In the genomic region with DNA sequence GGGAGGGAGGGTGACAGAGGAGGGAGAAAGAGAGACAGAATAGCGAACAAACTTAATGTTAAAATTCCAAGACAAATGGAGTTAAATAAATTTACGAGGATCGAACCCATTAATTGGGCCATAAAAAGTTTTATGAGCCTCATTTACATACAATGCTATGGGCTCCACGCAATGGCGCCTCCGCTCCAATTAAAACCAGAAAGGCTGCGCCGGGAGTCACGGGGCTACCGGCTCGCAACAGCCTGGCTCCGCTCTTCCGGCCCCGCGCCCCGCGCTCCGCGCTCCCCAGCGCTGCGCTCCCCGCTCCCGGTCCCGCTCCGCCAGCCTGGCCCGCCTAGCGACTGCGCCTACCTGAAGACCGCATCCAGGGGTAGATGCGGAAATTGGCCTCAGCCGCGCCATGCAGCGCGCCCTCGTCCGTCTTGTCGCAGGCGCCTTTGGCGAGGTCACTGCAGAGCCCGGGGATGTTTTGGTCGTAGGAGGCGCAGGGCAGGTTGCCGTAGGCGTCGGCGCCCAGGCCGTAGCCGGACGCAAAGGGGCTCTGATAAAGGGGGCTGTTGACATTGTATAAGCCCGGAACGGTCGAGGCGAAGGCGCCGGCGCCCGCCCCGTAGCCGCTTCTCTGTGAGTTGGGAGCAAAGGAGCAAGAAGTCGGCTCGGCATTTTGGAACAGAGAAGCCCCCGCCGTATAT, we compare ENCODE assay signal across 9 cellular contexts. TPM values are rescaled to one million over a fixed set of nuclear protein-coding genes. Genes with fewer than 3 reads are reported as not detected.
DNase-seq lines count a peak whose midpoint lies in the region; ATAC-seq, FAIRE-seq and TF ChIP-seq lines count a peak whose summit lies in the region.
"Had no signal": no experiment of that assay in that cellular context is flagged by ENCODE, and none has a peak within 500 bp of the region (broad histone marks: within the 10 kb centered on the region; RNA-seq: fewer than 3 reads in every experiment).

No MANE protein-coding gene starts in this region.

- POLR2A ChIA-PET in A549 (lab: Yijun Ruan, JAX) = interaction anchor here (0.8 to 1.2 kb wide), 4 partner anchors 14 to 781 kb away, joined by 3 read pairs; no protein-coding TSS in a partner anchor

- peaks cover 68% of the 10 kb centered on the region for H3K27me3 Mint-ChIP-seq in activated T-helper 17 cell treated with anti-CD3 and anti-CD28 coated beads, Interleukin-2, amount 50 U/mL, for 72 hours
- peaks cover 47% of the 10 kb centered on the region for H3K27me3 Mint-ChIP-seq in memory B cell

- FAIRE-seq in A549 (lab: Jason Lieb, UNC) = no peak

- H3K4me1 Mint-ChIP-seq in activated T-helper 17 cell treated with anti-CD3 and anti-CD28 coated beads, Interleukin-2, amount 50 U/mL, for 72 hours = peaks cover 22% of the 10 kb centered on the region
- peaks cover 27% of the 10 kb centered on the region for H3K4me1 Mint-ChIP-seq in memory B cell

- ATAC-seq in A549 (peak; percentile 12 to 44; a peak in 4 of 6 replicates), memory B cell (ENCODE audit: low read depth) (no peak), aorta (ENCODE audit: low FRiP score) (peak; percentile 44), HG02798 (IDR thresholded peaks at IDR 0.05; ENCODE audit: poor library complexity, unreplicated experiment) (no peak), GM19328 (IDR thresholded peaks at IDR 0.05; ENCODE audit: unreplicated experiment) (no peak)
- ATAC-seq in activated T-helper 17 cell treated with anti-CD3 and anti-CD28 coated beads, Interleukin-2, amount 50 U/mL, for 72 hours (replicated peaks) = no peak

- CTCF ChIA-PET in A549 (lab: Yijun Ruan, JAX) = interaction anchor here (0.7 to 2.2 kb wide), 9 partner anchors 10 to 790 kb away, joined by 3 to 12 read pairs (median 4); a partner anchor contains a TSS

- H3K27me3 ChIP-seq in aorta (ENCODE audit: control insufficient read depth in 1 of 2, insufficient read depth in 2 of 2, low read length in 1 of 2) = no peaks in the 10 kb centered on the region

- TF ChIP-seq EP300 in A549 (IDR thresholded peaks at IDR 0.05) = no peak

- peaks cover 16% of the 10 kb centered on the region for H3K36me3 Mint-ChIP-seq in activated T-helper 17 cell treated with anti-CD3 and anti-CD28 coated beads, Interleukin-2, amount 50 U/mL, for 72 hours (ENCODE audit: low read depth)
- H3K36me3 Mint-ChIP-seq in memory B cell = peaks cover 2% of the 10 kb centered on the region

- TF ChIP-seq CTCF in A549 (IDR thresholded peaks at IDR 0.05) = no peak

- peak overlapping the region; percentile 73 for H3K4me2 ChIP-seq in A549

- TF ChIP-seq RAD21 in A549 (conservative IDR thresholded peaks at IDR 0.05 in 1 of 2, IDR thresholded peaks at IDR 0.05 in 1 of 2) = no peak

- H3K27ac ChIP-seq in A549 = peak overlapping the region; percentile 74 to 85
- H3K27ac ChIP-seq in aorta (ENCODE audit: low read depth in 1 of 2, low read length in 2 of 2) = no peak overlapping the region
- H3K27ac ChIP-seq: dorsolateral prefrontal cortex had no signal

- intact Hi-C loops in aorta (cut with DNase I) = loop anchor here (5.0 to 10.0 kb wide), 2 partner anchors 789 to 951 kb away; a partner anchor contains a TSS

- no peaks in the 10 kb centered on the region for H3K36me3 ChIP-seq in aorta (ENCODE audit: control insufficient read depth in 1 of 2, insufficient read depth in 2 of 2, low read length in 1 of 2)

- no peaks in the 10 kb centered on the region for H3K9me3 ChIP-seq in A549
- no peaks in the 10 kb centered on the region for H3K9me3 ChIP-seq in aorta (ENCODE audit: control insufficient read depth, low read length)

- DNase-seq in A549 (ENCODE audit: low read depth in 1 of 2, low spot score in 1 of 2) (peak in 1 of 2 experiments; percentile 41), HCEC 1CT (peak; percentile 32), memory B cell (ENCODE audit: low spot score in 2 of 2) (no peak), aorta (peak in 1 of 2 donors; percentile 83), NCI-H226 (no peak)

- peak overlapping the region; percentile 72 for H3K4me3 Mint-ChIP-seq in activated T-helper 17 cell treated with anti-CD3 and anti-CD28 coated beads, Interleukin-2, amount 50 U/mL, for 72 hours
- peak overlapping the region; percentile 3 for H3K4me3 Mint-ChIP-seq in memory B cell

- H3K9me3 Mint-ChIP-seq in activated T-helper 17 cell treated with anti-CD3 and anti-CD28 coated beads, Interleukin-2, amount 50 U/mL, for 72 hours = no peaks in the 10 kb centered on the region
- H3K9me3 Mint-ChIP-seq in memory B cell = peaks cover 1% of the 10 kb centered on the region

- H3K27ac Mint-ChIP-seq in activated T-helper 17 cell treated with anti-CD3 and anti-CD28 coated beads, Interleukin-2, amount 50 U/mL, for 72 hours = no peak overlapping the region
- H3K27ac Mint-ChIP-seq in memory B cell = peak overlapping the region; percentile 46

- peak; percentile 33 for TF ChIP-seq POLR2A in A549 (IDR thresholded peaks at IDR 0.05; ENCODE audit: low read length)

- WGBS in A549 (ENCODE audit: missing lambda C conversion rate) = 38% methylated on average over 57 of the region's 63 CpGs
- 2 to 4% methylated on average over 63 of the region's 63 CpGs for WGBS in aorta, 2 donors

- H3K4me3 ChIP-seq in A549 (peak overlapping the region; percentile 51), aorta (ENCODE audit: low read length in 2 of 2) (peak overlapping the region; percentile 14 to 21)

- 0 out of 3 replicates have a peak, but pooled peaks cover 3% of the 10 kb centered on the region for H3K4me1 ChIP-seq in A549
- peaks cover 0 to 2% of the 10 kb centered on the region in 2 donors for H3K4me1 ChIP-seq in aorta (ENCODE audit: control insufficient read depth in 1 of 2, insufficient read depth in 2 of 2, low read length in 2 of 2)

TF ChIP-seq in A549, 52 proteins besides CTCF, POLR2A, EP300 and RAD21 (continues in another document):
- TF ChIP-seq POLR2AphosphoS2 (conservative IDR thresholded peaks at IDR 0.05; ENCODE audit: low read length) (no peak), CHD4 (IDR thresholded peaks at IDR 0.05; ENCODE audit: borderline replicate concordance) (no peak), ZFP36 (IDR thresholded peaks at IDR 0.05; ENCODE audit: borderline replicate concordance, partially characterized antibody) (no peak), MAZ (IDR thresholded peaks at IDR 0.05; ENCODE audit: borderline replicate concordance, low read depth, low read length) (no peak), RARB (CRISPR knock-in tag; IDR thresholded peaks at IDR 0.05) (no peak), KDM5A (IDR thresholded peaks at IDR 0.05) (no peak)
- TF ChIP-seq, protein P1, sequence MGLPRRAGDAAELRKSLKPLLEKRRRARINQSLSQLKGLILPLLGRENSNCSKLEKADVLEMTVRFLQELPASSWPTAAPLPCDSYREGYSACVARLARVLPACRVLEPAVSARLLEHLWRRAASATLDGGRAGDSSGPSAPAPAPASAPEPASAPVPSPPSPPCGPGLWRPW (IDR thresholded peaks at IDR 0.05) = no peak

RNA-seq across cellular contexts. Expression of a gene that starts 0.5 kb away (rescaled TPM):
- polyA plus RNA-seq in A549 (2011; rRNA removed) = 3.3 and 4.1 TPM in 2 replicates
- 3.1 and 3.5 TPM in 2 replicates for polyA plus RNA-seq in A549 (2012; cell fraction: cytosol; rRNA removed)
- polyA plus RNA-seq in A549 (2012; cell fraction: nucleus; rRNA removed) = 2.0 and 2.4 TPM in 2 replicates
- 3.7 to 4.8 TPM (median 4.5 TPM) in 3 replicates for polyA plus RNA-seq in A549 (2017; fragmentation: RNase III; extraction: RNeasy Plus Mini Kit Qiagen cat#74134 plus additional on column Dnase treatment)
- polyA minus RNA-seq in A549 (2011; rRNA and poly(A)+ RNA removed) = 1.7 and 2.3 TPM in 2 replicates
- total RNA-seq in activated T-helper 17 cell treated with anti-CD3 and anti-CD28 coated beads, Interleukin-2, amount 50 U/mL, for 72 hours = not detected
- 1 to 10 TPM; 4.7 to 9.3 TPM for total RNA-seq in aorta
- 1 to 10 TPM; 2.4 to 3.3 TPM for polyA plus RNA-seq in aorta
- total RNA-seq: dorsolateral prefrontal cortex had no signal

RNA-seq across cellular contexts. Expression of a gene that starts 3.6 kb away (rescaled TPM):
- 3.3 TPM in 2 replicates for polyA plus RNA-seq in A549 (2011; rRNA removed)
- 6.1 and 9.5 TPM in 2 replicates for polyA plus RNA-seq in A549 (2012; cell fraction: cytosol; rRNA removed)
- 14.6 and 17.5 TPM in 2 replicates for polyA plus RNA-seq in A549 (2012; cell fraction: nucleus; rRNA removed)
- polyA plus RNA-seq in A549 (2017; fragmentation: RNase III; extraction: RNeasy Plus Mini Kit Qiagen cat#74134 plus additional on column Dnase treatment) = 5.8 to 11.4 TPM (median 8.7 TPM) in 3 replicates
- polyA minus RNA-seq in A549 (2011; rRNA and poly(A)+ RNA removed) = 1.5 and 2.5 TPM in 2 replicates
- not detected for total RNA-seq in activated T-helper 17 cell treated with anti-CD3 and anti-CD28 coated beads, Interleukin-2, amount 50 U/mL, for 72 hours
- 10 to 100 TPM in 1 of 2 donors, 1 to 10 TPM in 1; 9.6 to 20.8 TPM for total RNA-seq in aorta
- 10 to 100 TPM in 1 of 2 donors, 1 to 10 TPM in 1; 3.8 to 12.2 TPM for polyA plus RNA-seq in aorta

RNA-seq across cellular contexts. Expression of a gene that starts 8.4 kb away (rescaled TPM):
- polyA plus RNA-seq in A549 (2011; rRNA removed) = 0.78 and 0.90 TPM in 2 replicates
- polyA plus RNA-seq in A549 (2012; cell fraction: cytosol; rRNA removed) = 1.9 and 2.0 TPM in 2 replicates
- polyA plus RNA-seq in A549 (2012; cell fraction: nucleus; rRNA removed) = 2.5 and 3.2 TPM in 2 replicates
- 1.6 to 2.2 TPM (median 2.1 TPM) in 3 replicates for polyA plus RNA-seq in A549 (2017; fragmentation: RNase III; extraction: RNeasy Plus Mini Kit Qiagen cat#74134 plus additional on column Dnase treatment)
- 0.58 and 2.0 TPM in 2 replicates for polyA minus RNA-seq in A549 (2011; rRNA and poly(A)+ RNA removed)
- not detected for total RNA-seq in activated T-helper 17 cell treated with anti-CD3 and anti-CD28 coated beads, Interleukin-2, amount 50 U/mL, for 72 hours
- 1 to 10 TPM; 6.3 to 7.6 TPM for total RNA-seq in aorta
- polyA plus RNA-seq in aorta = under 1 TPM in 1 of 2 donors, not detected in 1; 0.97 TPM
- total RNA-seq: dorsolateral prefrontal cortex had no signal

RNA-seq across cellular contexts. Expression of a gene that starts 9.4 kb away (rescaled TPM):
- 1.1 and 1.4 TPM in 2 replicates for polyA plus RNA-seq in A549 (2011; rRNA removed)
- polyA plus RNA-seq in A549 (2012; cell fraction: cytosol; rRNA removed) = 0.91 and 1.2 TPM in 2 replicates
- 2.6 and 4.6 TPM in 2 replicates for polyA plus RNA-seq in A549 (2012; cell fraction: nucleus; rRNA removed)
- polyA plus RNA-seq in A549 (2017; fragmentation: RNase III; extraction: RNeasy Plus Mini Kit Qiagen cat#74134 plus additional on column Dnase treatment) = 1.1 to 1.4 TPM (median 1.3 TPM) in 3 replicates
- polyA minus RNA-seq in A549 (2011; rRNA and poly(A)+ RNA removed) = 0.44 TPM in 1 of 2 replicates, not detected in the other
- not detected for total RNA-seq in activated T-helper 17 cell treated with anti-CD3 and anti-CD28 coated beads, Interleukin-2, amount 50 U/mL, for 72 hours
- 1 to 10 TPM; 1.6 to 5.8 TPM for total RNA-seq in aorta
- polyA plus RNA-seq in aorta = 1 to 10 TPM; 1.5 to 3.1 TPM
- total RNA-seq: dorsolateral prefrontal cortex had no signal

RNA-seq across cellular contexts. Expression of a gene that starts 12.5 kb away (rescaled TPM):
- 6.3 and 6.5 TPM in 2 replicates for polyA plus RNA-seq in A549 (2011; rRNA removed)
- 4.4 and 5.0 TPM in 2 replicates for polyA plus RNA-seq in A549 (2012; cell fraction: cytosol; rRNA removed)
- polyA plus RNA-seq in A549 (2012; cell fraction: nucleus; rRNA removed) = 4.4 and 4.9 TPM in 2 replicates
- polyA plus RNA-seq in A549 (2017; fragmentation: RNase III; extraction: RNeasy Plus Mini Kit Qiagen cat#74134 plus additional on column Dnase treatment) = 2.9 to 4.9 TPM (median 4.0 TPM) in 3 replicates
- polyA minus RNA-seq in A549 (2011; rRNA and poly(A)+ RNA removed) = 2.5 and 3.1 TPM in 2 replicates
- total RNA-seq in activated T-helper 17 cell treated with anti-CD3 and anti-CD28 coated beads, Interleukin-2, amount 50 U/mL, for 72 hours = not detected
- total RNA-seq in aorta = 10 to 100 TPM in 1 of 2 donors, 1 to 10 TPM in 1; 8.0 to 11.8 TPM
- 1 to 10 TPM; 1.6 to 2.7 TPM for polyA plus RNA-seq in aorta

Comparison
In these comparisons a context has a peak if more than half of its experiments do, and no peak if none do; other contexts are left out.
1. ATAC-seq: peak in A549 (2 of 2) and aorta (single experiment); none in activated T-helper 17 cell treated with anti-CD3 and anti-CD28 coated beads, Interleukin-2, amount 50 U/mL, for 72 hours (single experiment), memory B cell (single experiment), HG02798 (single experiment) and GM19328 (single experiment).
2. H3K27ac ChIP-seq: peak in A549 (2 of 2); none in aorta (0 of 2).
3. RNA of a gene that starts 0.5 kb away (total RNA-seq): 4.7 to 9.3 TPM in aorta; not detected in activated T-helper 17 cell treated with anti-CD3 and anti-CD28 coated beads, Interleukin-2, amount 50 U/mL, for 72 hours; every median in the first group is over 4 times any median in the second.
4. RNA of a gene that starts 3.6 kb away (total RNA-seq): 9.6 to 20.8 TPM in aorta; not detected in activated T-helper 17 cell treated with anti-CD3 and anti-CD28 coated beads, Interleukin-2, amount 50 U/mL, for 72 hours; every median in the first group is over 10 times any median in the second.
5. RNA of a gene that starts 8.4 kb away (total RNA-seq): 6.3 to 7.6 TPM in aorta; not detected in activated T-helper 17 cell treated with anti-CD3 and anti-CD28 coated beads, Interleukin-2, amount 50 U/mL, for 72 hours; every median in the first group is over 4 times any median in the second.